In genomic region chr10:63670291-63670898, GRCh38 we compare ENCODE assay signal across 10 cellular contexts.
A peak's percentile ranks its signal among the peaks of the same experiment; 100 is the strongest.
DNase-seq lines count a peak whose midpoint lies in the region; ATAC-seq, FAIRE-seq and TF ChIP-seq lines count a peak whose summit lies in the region.
"Had no signal": no experiment of that assay in that cellular context is flagged by ENCODE, and none has a peak within 500 bp of the region (broad histone marks: within the 10 kb centered on the region; RNA-seq: fewer than 3 reads in every experiment).

No MANE protein-coding gene starts in this region.

- intact Hi-C loops in prostate gland (cut with DNase I), result no loop called here

- no peak for TF ChIP-seq CTCF in astrocyte (IDR thresholded peaks at IDR 0.05; ENCODE audit: insufficient read depth, low read depth, low read length)
- TF ChIP-seq CTCF in D721Med (IDR thresholded peaks at IDR 0.05; ENCODE audit: insufficient read depth, missing control alignments), result no peak
- no peak for TF ChIP-seq CTCF in prostate gland (IDR thresholded peaks at IDR 0.05)

- no peak overlapping the region for H3K4me3 Mint-ChIP-seq in stimulated activated naive CD8-positive, alpha-beta T cell treated with anti-CD3 and anti-CD28 coated beads, Interleukin-15, amount 100 ng/mL, for 72 hours
- H3K4me3 Mint-ChIP-seq in astrocyte (ENCODE audit: unreplicated experiment), result no peak overlapping the region

- H3K9me3 ChIP-seq in astrocyte (ENCODE audit: insufficient read depth, low read depth, low read length), result no peaks in the 10 kb centered on the region
- no peaks in the 10 kb centered on the region for H3K9me3 ChIP-seq in prostate gland
- H3K9me3 ChIP-seq: BLaER1 had no signal

- H3K4me1 ChIP-seq in astrocyte (ENCODE audit: insufficient read depth, low read length) (peaks cover 19% of the 10 kb centered on the region), prostate gland (replicated peaks) (no peaks in the 10 kb centered on the region)

- H3K36me3 Mint-ChIP-seq in astrocyte (ENCODE audit: low read depth, unreplicated experiment), result peaks cover 3% of the 10 kb centered on the region

- FAIRE-seq in astrocyte (lab: Jason Lieb, UNC) (no peak), D721Med (lab: Jason Lieb, UNC) (no peak)

- H4K20me1 ChIP-seq in astrocyte (ENCODE audit: insufficient read depth, low read length), result no peaks in the 10 kb centered on the region
- H4K20me1 ChIP-seq: BLaER1 had no signal

- H3K9me3 Mint-ChIP-seq in stimulated activated naive CD8-positive, alpha-beta T cell treated with anti-CD3 and anti-CD28 coated beads, Interleukin-15, amount 100 ng/mL, for 72 hours, result no peaks in the 10 kb centered on the region
- H3K9me3 Mint-ChIP-seq in astrocyte (ENCODE audit: unreplicated experiment), result peaks cover 2% of the 10 kb centered on the region

- H3K27me3 ChIP-seq in astrocyte (ENCODE audit: insufficient read depth, low read length) (no peaks in the 10 kb centered on the region), prostate gland (replicated peaks; ENCODE audit: insufficient read depth) (no peaks in the 10 kb centered on the region)
- H3K27me3 ChIP-seq: BLaER1 had no signal

- H3K4me2 ChIP-seq in astrocyte (ENCODE audit: low read length), result no peak overlapping the region

- no peaks in the 10 kb centered on the region for H3K4me1 Mint-ChIP-seq in stimulated activated naive CD8-positive, alpha-beta T cell treated with anti-CD3 and anti-CD28 coated beads, Interleukin-15, amount 100 ng/mL, for 72 hours
- H3K4me1 Mint-ChIP-seq in astrocyte (ENCODE audit: low read depth, unreplicated experiment), result peaks cover 19% of the 10 kb centered on the region

- peak overlapping the region; percentile 19 for H2AFZ ChIP-seq in astrocyte (ENCODE audit: low read depth, low read length)

- no peak overlapping the region for H3K27ac Mint-ChIP-seq in stimulated activated naive CD8-positive, alpha-beta T cell treated with anti-CD3 and anti-CD28 coated beads, Interleukin-15, amount 100 ng/mL, for 72 hours
- no peak overlapping the region for H3K27ac Mint-ChIP-seq in astrocyte (ENCODE audit: unreplicated experiment)

- H3K4me3 ChIP-seq in astrocyte (ENCODE audit: insufficient read depth, low read depth, low read length), result no peak overlapping the region
- no peak overlapping the region for H3K4me3 ChIP-seq in prostate gland
- H3K4me3 ChIP-seq: BLaER1 had no signal

- H3K79me2 ChIP-seq in astrocyte (ENCODE audit: insufficient read depth, low read length), result no peaks in the 10 kb centered on the region

- peak; percentile 36 for ATAC-seq in stimulated activated naive CD8-positive, alpha-beta T cell treated with anti-CD3 and anti-CD28 coated beads, Interleukin-15, Interleukin-2, amounts not matched to agents 100 U/mL and 50 U/mL, for 24 hours
- no peak for ATAC-seq in stimulated activated naive CD8-positive, alpha-beta T cell treated with anti-CD3 and anti-CD28 coated beads, Interleukin-15, amount 100 ng/mL, for 72 hours

- TF ChIP-seq POLR2A in prostate gland (IDR thresholded peaks at IDR 0.05), result no peak

- DNase-seq in stimulated activated naive CD8-positive, alpha-beta T cell treated with anti-CD3 and anti-CD28 coated beads, Interleukin-15, Interleukin-2, amounts not matched to agents 100 U/mL and 50 U/mL, for 24 hours, result no peak
- no peak for DNase-seq in stimulated activated naive CD8-positive, alpha-beta T cell treated with anti-CD3 and anti-CD28 coated beads, Interleukin-15, amount 100 ng/mL, for 72 hours
- peak; percentile 31 for DNase-seq in astrocyte (ENCODE audit: low read depth)
- DNase-seq in left kidney (ENCODE audit: low read depth, low spot score), result peak; percentile 59
- DNase-seq in D721Med (ENCODE audit: insufficient read length, low spot score), result no peak
- DNase-seq in middle frontal gyrus (ENCODE audit: extremely low spot score, low spot score), result no peak
- no peak for DNase-seq in activated CD4-positive, alpha-beta T cell treated with anti-CD3 and anti-CD28 coated beads, Interleukin-2, amount 50 U/mL, for 4 hours
- DNase-seq in prostate gland (ENCODE audit: low spot score), result no peak
- DNase-seq: NCI-H146 had no signal

- H3K36me3 ChIP-seq in astrocyte (ENCODE audit: insufficient read depth, low read length) (no peaks in the 10 kb centered on the region), prostate gland (no peaks in the 10 kb centered on the region)
- H3K36me3 ChIP-seq: BLaER1 had no signal

- WGBS in prostate gland, result 58% methylated on average over 10 of the region's 10 CpGs

- peaks cover 8% of the 10 kb centered on the region for H3K27me3 Mint-ChIP-seq in stimulated activated naive CD8-positive, alpha-beta T cell treated with anti-CD3 and anti-CD28 coated beads, Interleukin-15, amount 100 ng/mL, for 72 hours
- H3K27me3 Mint-ChIP-seq in astrocyte (ENCODE audit: low read depth, unreplicated experiment), result no peaks in the 10 kb centered on the region

- H3K27ac ChIP-seq in astrocyte (ENCODE audit: low read depth, low read length) (no peak overlapping the region), prostate gland (no peak overlapping the region)
- H3K27ac ChIP-seq: BLaER1 had no signal

- H3K9ac ChIP-seq in astrocyte (ENCODE audit: low read length), result no peak overlapping the region
- H3K9ac ChIP-seq: BLaER1 had no signal

Comparison
In these comparisons a context has a peak if more than half of its experiments do, and no peak if none do; other contexts are left out.
1. DNase-seq: peak in astrocyte (single experiment) and left kidney (single experiment); none in stimulated activated naive CD8-positive, alpha-beta T cell treated with anti-CD3 and anti-CD28 coated beads, Interleukin-15, Interleukin-2, amounts not matched to agents 100 U/mL and 50 U/mL, for 24 hours (single experiment), stimulated activated naive CD8-positive, alpha-beta T cell treated with anti-CD3 and anti-CD28 coated beads, Interleukin-15, amount 100 ng/mL, for 72 hours (0 of 2), D721Med (single experiment), middle frontal gyrus (single experiment), activated CD4-positive, alpha-beta T cell treated with anti-CD3 and anti-CD28 coated beads, Interleukin-2, amount 50 U/mL, for 4 hours (0 of 2) and prostate gland (single experiment).